ENCODE assay signal across 27 cellular contexts in genomic region chr1:211959221-211959620, GRCh38.
"Had no signal": no experiment of that assay in that cellular context is flagged by ENCODE, and none has a peak within 500 bp of the region (broad histone marks: within the 10 kb centered on the region; RNA-seq: fewer than 3 reads in every experiment).

No MANE protein-coding gene starts in this region.

- H3K4me1 ChIP-seq: left ventricle myocardium inferior, right atrium auricular region, stomach, testis, thyroid gland, transverse colon, upper lobe of left lung, vagina had no signal

- H3K4me2 ChIP-seq: hepatocyte had no signal

- H3K4me3 ChIP-seq: hepatocyte, left ventricle myocardium inferior, lung, mucosa of descending colon, ovary, right atrium auricular region, skin epidermis, stomach, testis, thyroid gland, transverse colon, upper lobe of left lung, vagina had no signal

- H3K27me3 ChIP-seq: hepatocyte, neutrophil, ovary, right atrium auricular region, stomach, testis, thyroid gland, transverse colon, upper lobe of left lung, vagina had no signal

- H3K27me3 Mint-ChIP-seq: naive thymus-derived CD4-positive, alpha-beta T cell; natural killer cell treated with Interleukin-12 subunit alpha and Interleukin-12 subunit beta and Interleukin-15 and Interleukin-18, amount 100 ng/mL, for 72 hours; progenitor cell of endocrine pancreas; stimulated activated naive B cell treated with anti-CD40 and anti-IgM and Interleukin-4, amounts not matched to agents 10 μg/mL and 1 μg/mL and 100 μg/mL, for 72 hours had no signal

- ATAC-seq: mucosa of descending colon; naive thymus-derived CD4-positive, alpha-beta T cell; natural killer cell treated with Interleukin-12 subunit alpha and Interleukin-12 subunit beta and Interleukin-15 and Interleukin-18, amount 100 ng/mL, for 72 hours; sciatic nerve; stimulated activated naive B cell treated with anti-CD40 and anti-IgM and Interleukin-4, amounts not matched to agents 10 μg/mL and 1 μg/mL and 100 μg/mL, for 72 hours had no signal

- H3K79me2 ChIP-seq: hepatocyte had no signal

- H3K36me3 ChIP-seq: neutrophil, ovary, right atrium auricular region, thyroid gland, transverse colon had no signal

- H2AFZ ChIP-seq: hepatocyte had no signal

- H3K27ac Mint-ChIP-seq: natural killer cell treated with Interleukin-12 subunit alpha and Interleukin-12 subunit beta and Interleukin-15 and Interleukin-18, amount 100 ng/mL, for 72 hours; progenitor cell of endocrine pancreas; stimulated activated naive B cell treated with anti-CD40 and anti-IgM and Interleukin-4, amounts not matched to agents 10 μg/mL and 1 μg/mL and 100 μg/mL, for 72 hours had no signal

- H3K9me3 Mint-ChIP-seq: stimulated activated naive B cell treated with anti-CD40 and anti-IgM and Interleukin-4, amounts not matched to agents 10 μg/mL and 1 μg/mL and 100 μg/mL, for 72 hours had no signal

- H3K27ac ChIP-seq: hepatocyte, left ventricle myocardium inferior, neutrophil, ovary, right atrium auricular region, skin epidermis, stomach, testis, thyroid gland, transverse colon, upper lobe of left lung, vagina had no signal

- H3K4me3 Mint-ChIP-seq: naive thymus-derived CD4-positive, alpha-beta T cell; natural killer cell treated with Interleukin-12 subunit alpha and Interleukin-12 subunit beta and Interleukin-15 and Interleukin-18, amount 100 ng/mL, for 72 hours; stimulated activated naive B cell treated with anti-CD40 and anti-IgM and Interleukin-4, amounts not matched to agents 10 μg/mL and 1 μg/mL and 100 μg/mL, for 72 hours had no signal

- H3K9me3 ChIP-seq: left ventricle myocardium inferior, mucosa of descending colon, neutrophil, ovary, right atrium auricular region, stomach, testis, thyroid gland, transverse colon, upper lobe of left lung, vagina had no signal

- DNase-seq: islet precursor cell; left ventricle myocardium inferior; midbrain; mucosa of descending colon; naive thymus-derived CD4-positive, alpha-beta T cell; occipital lobe; ovary; stimulated activated CD4-positive, alpha-beta T cell treated with anti-CD3 and anti-CD28 coated beads, Interleukin-12 subunit alpha, Interleukin-12 subunit beta, amount 100 ng/mL, for 4 hours; stimulated activated CD4-positive, alpha-beta T cell treated with anti-CD3 and anti-CD28 coated beads, Interleukin-15, amount 100 ng/mL, for 24 hours; stimulated activated CD4-positive, alpha-beta T cell treated with anti-CD3 and anti-CD28 coated beads, Interleukin-2, amount 100 ng/mL, for 24 hours; stimulated activated CD4-positive, alpha-beta T cell treated with anti-CD3 and anti-CD28 coated beads, Interleukin-4, amount 100 ng/mL, for 1 hour; stimulated activated naive B cell treated with anti-CD40 and anti-IgM and Interleukin-4, amounts not matched to agents 10 μg/mL and 1 μg/mL and 100 μg/mL, for 72 hours; stimulated activated naive CD8-positive, alpha-beta T cell treated with anti-CD3 and anti-CD28 coated beads, Interleukin-15, Interleukin-2, amounts not matched to agents 100 U/mL and 50 U/mL, for 24 hours; stomach; testis; thyroid gland; transverse colon had no signal
